8 cellular contexts compared by ENCODE assay signal in the genomic region with DNA sequence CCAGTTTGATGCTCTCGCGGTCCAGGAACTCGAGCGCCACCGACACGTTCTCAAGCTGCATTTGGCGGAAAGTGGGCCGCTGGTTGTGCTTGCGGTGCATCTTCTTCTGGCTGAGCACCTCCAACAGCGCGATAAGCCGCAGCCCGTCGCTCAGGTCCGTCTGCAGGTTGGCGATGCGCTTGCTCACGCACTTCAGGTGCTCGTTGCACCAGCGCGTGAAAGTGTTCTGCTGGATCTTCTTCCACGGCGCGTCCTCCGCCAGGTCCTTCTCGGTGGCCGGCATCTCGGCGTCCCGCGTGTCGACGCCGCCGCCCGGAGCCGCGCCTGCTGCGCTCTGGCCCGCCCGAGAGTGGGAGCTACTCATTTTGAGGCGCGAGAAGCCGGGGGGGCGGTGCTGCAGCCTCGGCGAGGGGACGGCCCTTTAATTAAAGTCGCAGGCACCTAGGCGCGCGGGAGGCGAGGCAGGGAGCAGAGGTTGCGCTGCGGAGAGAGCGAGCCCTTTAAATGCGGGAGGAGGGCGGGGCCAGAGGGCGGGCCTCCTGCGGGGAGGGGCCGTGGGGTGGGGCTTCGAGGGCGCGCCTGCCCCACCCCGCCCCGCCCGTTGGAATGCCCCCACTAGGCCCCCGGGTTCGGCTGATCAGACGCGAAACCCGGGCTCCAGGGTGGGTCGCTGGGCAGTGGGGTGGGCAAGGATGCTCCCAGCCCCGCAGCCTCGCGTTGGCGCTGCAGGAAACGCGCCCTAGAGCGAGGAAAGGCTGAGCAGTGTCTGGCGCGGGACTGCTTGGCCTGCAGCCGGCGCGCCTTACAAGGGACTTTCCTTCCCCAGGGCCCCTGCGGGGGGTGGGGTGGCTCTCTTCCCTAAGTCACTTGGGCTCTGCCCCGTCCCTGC. TPM values are rescaled to one million over a fixed set of nuclear protein-coding genes. Genes with fewer than 3 reads are reported as not detected.
DNase-seq lines count a peak whose midpoint lies in the region; ATAC-seq and TF ChIP-seq lines count a peak whose summit lies in the region.

No MANE protein-coding gene starts in this region.

- H3K4me3 ChIP-seq in astrocyte of the spinal cord (ENCODE audit: low read depth, low read length): peak overlapping the region; percentile 71
- peak overlapping the region; percentile 100 for H3K4me3 ChIP-seq in iPS DF 6.9 (ENCODE audit: low read length)
- peak overlapping the region; percentile 73 to 80 (median 78) for H3K4me3 ChIP-seq in sigmoid colon

- no CpG with 5 or more reads among the region's 87 CpGs for WGBS in iPS DF 6.9 (ENCODE audit: insufficient coverage, insufficient read length)
- WGBS in sigmoid colon, 2 donors: 0 to 1% methylated on average over 87 of the region's 87 CpGs

- no peaks in the 10 kb centered on the region for H3K27me3 ChIP-seq in iPS DF 6.9 (ENCODE audit: control insufficient read depth, insufficient read depth, low read length)
- H3K27me3 ChIP-seq in sigmoid colon: peaks cover 0 to 5% (median 0%) of the 10 kb centered on the region in 3 donors

- TF ChIP-seq CTCF in GM13976 (IDR thresholded peaks at IDR 0.05; ENCODE audit: borderline replicate concordance, control extremely low read depth, extremely low read depth, insufficient read depth, missing control alignments) (no peak), astrocyte of the spinal cord (IDR thresholded peaks at IDR 0.05; ENCODE audit: low read depth, low read length) (no peak), sigmoid colon (IDR thresholded peaks at IDR 0.05) (no peak)

- no peak for TF ChIP-seq EP300 in sigmoid colon (IDR thresholded peaks at IDR 0.05)

- no peaks in the 10 kb centered on the region for H3K9me3 ChIP-seq in iPS DF 6.9 (ENCODE audit: control insufficient read depth, insufficient read depth, low read length)
- H3K9me3 ChIP-seq in sigmoid colon: no peaks in the 10 kb centered on the region

- DNase-seq in GM13976 (ENCODE audit: low spot score) (peak; percentile 87), NCI-H187 treated with DMSO at 0.1 percent for 48 hours (lab: John Stamatoyannopoulos, UW) (peak; percentile 59), T-helper 9 cell (peak; percentile 83), astrocyte of the spinal cord (ENCODE audit: low read depth, low spot score) (peak; percentile 96), iPS DF 6.9 (ENCODE audit: low read depth, low spot score) (no peak), sigmoid colon (peak; percentile 97), OCI-M2 (lab: John Stamatoyannopoulos, UW; ENCODE audit: unreplicated experiment) (no peak)

- peak; percentile 86 to 88 for TF ChIP-seq POLR2A in sigmoid colon (IDR thresholded peaks at IDR 0.05)

- ATAC-seq in HG02938 (IDR thresholded peaks at IDR 0.05; ENCODE audit: unreplicated experiment): peak; percentile 58

- peaks cover 7% of the 10 kb centered on the region for H3K4me1 ChIP-seq in iPS DF 6.9 (ENCODE audit: control insufficient read depth, insufficient read depth, low read length)
- H3K4me1 ChIP-seq in sigmoid colon: peaks cover 0 to 32% (median 25%) of the 10 kb centered on the region in 4 donors

- no peak overlapping the region for H3K27ac ChIP-seq in iPS DF 6.9 (ENCODE audit: low read length)
- peak overlapping the region; percentile 98 to 99 (median 98) for H3K27ac ChIP-seq in sigmoid colon

- H3K36me3 ChIP-seq in iPS DF 6.9 (ENCODE audit: control insufficient read depth, insufficient read depth, low read length): peaks cover 23% of the 10 kb centered on the region
- H3K36me3 ChIP-seq in sigmoid colon: peaks cover 30 to 45% (median 35%) of the 10 kb centered on the region in 4 donors

- in situ Hi-C loops in GM13976 (cut with MboI; ENCODE audit: low sequenced_read_pairs, unreplicated experiment): no loop called here
- in situ Hi-C loops in astrocyte of the spinal cord (cut with HindIII; ENCODE audit: low sequenced_read_pairs): no loop called here

- intact Hi-C loops in sigmoid colon (cut with DNase I): no loop called here

RNA-seq across cellular contexts. Expression of a gene that starts 3.3 kb away (rescaled TPM):
- 1,000 to 10,000 TPM; 2,494 to 9,435 (median 5,341) TPM for total RNA-seq in sigmoid colon
- polyA plus RNA-seq in sigmoid colon: 100 to 1,000 TPM in 1 of 3 donors, 10 to 100 TPM in 2; 27.0 to 442 (median 42.0) TPM

RNA-seq across cellular contexts. Expression of a gene that starts 8.0 kb away (rescaled TPM):
- 10 to 100 TPM; 44.3 to 66.8 (median 48.6) TPM for total RNA-seq in sigmoid colon
- 10 to 100 TPM; 40.7 to 87.9 (median 42.6) TPM for polyA plus RNA-seq in sigmoid colon

RNA-seq across cellular contexts. Expression of a gene that starts 27.1 kb away (rescaled TPM):
- total RNA-seq in sigmoid colon: 1,000 to 10,000 TPM; 3,138 to 8,651 (median 6,770) TPM
- 1,000 to 10,000 TPM; 4,760 to 8,094 (median 5,003) TPM for polyA plus RNA-seq in sigmoid colon

RNA-seq across cellular contexts. Expression of a gene that starts 37.9 kb away (rescaled TPM):
- 10 to 100 TPM; 10.9 to 21.8 (median 16.6) TPM for total RNA-seq in sigmoid colon
- 10 to 100 TPM; 15.5 to 25.7 (median 17.4) TPM for polyA plus RNA-seq in sigmoid colon

RNA-seq across cellular contexts. Expression of a gene that starts 40.2 kb away (rescaled TPM):
- 10 to 100 TPM; 35.7 to 58.2 (median 36.6) TPM for total RNA-seq in sigmoid colon
- 10 to 100 TPM in 1 of 3 donors, 1 to 10 TPM in 2; 8.4 to 48.0 (median 9.2) TPM for polyA plus RNA-seq in sigmoid colon

Comparison
In these comparisons a context has a peak if more than half of its experiments do, and no peak if none do; other contexts are left out.
1. DNase-seq: peak in GM13976 (single experiment), NCI-H187 treated with DMSO at 0.1 percent for 48 hours (single experiment), T-helper 9 cell (single experiment), astrocyte of the spinal cord (single experiment) and sigmoid colon (single experiment); none in iPS DF 6.9 (single experiment) and OCI-M2 (single experiment).
2. Peak in every context shown above with its lines, with median percentiles within 50 percentile points of each other: H3K4me3 ChIP-seq.